9 cellular contexts compared by ENCODE assay signal in genomic region chr1:42784946-42785693, GRCh38. TPM values are rescaled to one million over a fixed set of nuclear protein-coding genes. Genes with fewer than 3 reads are reported as not detected.
DNase-seq lines count a peak whose midpoint lies in the region; ATAC-seq lines count a peak whose summit lies in the region.
"Had no signal": no experiment of that assay in that cellular context is flagged by ENCODE, and none has a peak within 500 bp of the region (broad histone marks: within the 10 kb centered on the region; RNA-seq: fewer than 3 reads in every experiment).

Gene TMEM269 (plus strand): TSS chr1:42784991. CDS start chr1:42789894, 4,903 bp downstream.

- H3K4me1 ChIP-seq in SJCRH30 = no peaks in the 10 kb centered on the region

- peak; percentile 65 for DNase-seq in activated naive CD8-positive, alpha-beta T cell treated with anti-CD3 and anti-CD28 coated beads, Interleukin-2, amount 10 ng/mL, durations not matched to agents 7 days and 5 days
- DNase-seq in immature natural killer cell (peak; percentile 41 to 46 (median 45)), H4 (ENCODE audit: low spot score) (no peak), SKM-1 (lab: John Stamatoyannopoulos, UW; ENCODE audit: unreplicated experiment) (no peak), SJCRH30 (no peak)
- peak; percentile 31 for DNase-seq in stimulated activated CD4-positive, alpha-beta T cell treated with anti-CD3 and anti-CD28 coated beads, Interleukin-4, amount 100 ng/mL, for 24 hours

- H3K9me3 Mint-ChIP-seq in T-helper 1 cell treated with Interleukin-12 subunit alpha and Interleukin-12 subunit beta and Interleukin-4 antibody, amounts not matched to agents 30 μg/mL and 1 μg/mL, for 36 hours = no peaks in the 10 kb centered on the region
- H3K9me3 Mint-ChIP-seq in activated naive CD8-positive, alpha-beta T cell treated with anti-CD3 and anti-CD28 coated beads, Interleukin-2, amount 10 ng/mL, durations not matched to agents 7 days and 5 days = no peaks in the 10 kb centered on the region
- H3K9me3 Mint-ChIP-seq in immature natural killer cell = no peaks in the 10 kb centered on the region

- peak within 1 kb of the TSS; percentile 62 for H3K4me3 Mint-ChIP-seq in T-helper 1 cell treated with Interleukin-12 subunit alpha and Interleukin-12 subunit beta and Interleukin-4 antibody, amounts not matched to agents 30 μg/mL and 1 μg/mL, for 36 hours
- peak within 1 kb of the TSS; percentile 79 for H3K4me3 Mint-ChIP-seq in activated naive CD8-positive, alpha-beta T cell treated with anti-CD3 and anti-CD28 coated beads, Interleukin-2, amount 10 ng/mL, durations not matched to agents 7 days and 5 days
- peak within 1 kb of the TSS; percentile 77 to 89 (median 83) for H3K4me3 Mint-ChIP-seq in immature natural killer cell

- H3K36me3 ChIP-seq in SJCRH30 = peaks cover 6% of the 10 kb centered on the region

- no peaks in the 10 kb centered on the region for H3K9me3 ChIP-seq in SJCRH30 (replicated peaks)

- no peak within 1 kb of the TSS for H3K4me3 ChIP-seq in SJCRH30

- peak within 1 kb of the TSS; percentile 66 for H3K27ac Mint-ChIP-seq in T-helper 1 cell treated with Interleukin-12 subunit alpha and Interleukin-12 subunit beta and Interleukin-4 antibody, amounts not matched to agents 30 μg/mL and 1 μg/mL, for 36 hours
- peak within 1 kb of the TSS; percentile 68 for H3K27ac Mint-ChIP-seq in activated naive CD8-positive, alpha-beta T cell treated with anti-CD3 and anti-CD28 coated beads, Interleukin-2, amount 10 ng/mL, durations not matched to agents 7 days and 5 days
- peak within 1 kb of the TSS; percentile 56 to 79 (median 64) for H3K27ac Mint-ChIP-seq in immature natural killer cell

- H3K27ac ChIP-seq in SJCRH30 = no peak within 1 kb of the TSS

- peak; percentile 88 for ATAC-seq in activated naive CD8-positive, alpha-beta T cell treated with anti-CD3 and anti-CD28 coated beads, Interleukin-2, amount 10 ng/mL, durations not matched to agents 7 days and 5 days (ENCODE audit: low read depth)
- no peak for ATAC-seq in HG03354 (IDR thresholded peaks at IDR 0.05; ENCODE audit: poor library complexity, severe bottlenecking, unreplicated experiment)

- H3K27me3 ChIP-seq in SJCRH30 = no peaks in the 10 kb centered on the region

- peaks cover 14% of the 10 kb centered on the region for H3K36me3 Mint-ChIP-seq in T-helper 1 cell treated with Interleukin-12 subunit alpha and Interleukin-12 subunit beta and Interleukin-4 antibody, amounts not matched to agents 30 μg/mL and 1 μg/mL, for 36 hours (ENCODE audit: low read depth)
- H3K36me3 Mint-ChIP-seq in activated naive CD8-positive, alpha-beta T cell treated with anti-CD3 and anti-CD28 coated beads, Interleukin-2, amount 10 ng/mL, durations not matched to agents 7 days and 5 days = peaks cover 11% of the 10 kb centered on the region
- peaks cover 4 to 9% (median 4%) of the 10 kb centered on the region in 3 donors for H3K36me3 Mint-ChIP-seq in immature natural killer cell

- POLR2A ChIA-PET in activated naive CD8-positive, alpha-beta T cell treated with anti-CD3 and anti-CD28 coated beads, Interleukin-2, amount 10 ng/mL, durations not matched to agents 7 days and 5 days (lab: Charles Lee) = interaction anchor here (0.6 to 1.9 kb wide), 5 partner anchors 17 to 124 kb away, joined by 3 to 11 read pairs (median 3); partner anchors contain the start of genes C1orf50 and P3H1

- H3K27me3 Mint-ChIP-seq in T-helper 1 cell treated with Interleukin-12 subunit alpha and Interleukin-12 subunit beta and Interleukin-4 antibody, amounts not matched to agents 30 μg/mL and 1 μg/mL, for 36 hours (ENCODE audit: low read depth) = no peaks in the 10 kb centered on the region
- H3K27me3 Mint-ChIP-seq in activated naive CD8-positive, alpha-beta T cell treated with anti-CD3 and anti-CD28 coated beads, Interleukin-2, amount 10 ng/mL, durations not matched to agents 7 days and 5 days = no peaks in the 10 kb centered on the region
- H3K27me3 Mint-ChIP-seq in immature natural killer cell (ENCODE audit: low read depth in 3 of 3) = peaks cover 0 to 5% (median 2%) of the 10 kb centered on the region in 3 donors

- peaks cover 11% of the 10 kb centered on the region for H3K4me1 Mint-ChIP-seq in T-helper 1 cell treated with Interleukin-12 subunit alpha and Interleukin-12 subunit beta and Interleukin-4 antibody, amounts not matched to agents 30 μg/mL and 1 μg/mL, for 36 hours (ENCODE audit: low read depth)
- peaks cover 8% of the 10 kb centered on the region for H3K4me1 Mint-ChIP-seq in activated naive CD8-positive, alpha-beta T cell treated with anti-CD3 and anti-CD28 coated beads, Interleukin-2, amount 10 ng/mL, durations not matched to agents 7 days and 5 days
- peaks cover 13 to 21% of the 10 kb centered on the region in 2 donors for H3K4me1 Mint-ChIP-seq in immature natural killer cell

RNA-seq across cellular contexts. Expression of gene TMEM269, which starts in this region (rescaled TPM):
- total RNA-seq in activated naive CD8-positive, alpha-beta T cell treated with anti-CD3 and anti-CD28 coated beads, Interleukin-2, amount 10 ng/mL, durations not matched to agents 7 days and 5 days = under 1 TPM; 0.22 to 0.48 TPM
- polyA plus RNA-seq in immature natural killer cell = under 1 TPM in 1 of 3 donors, not detected in 2; 0.14 TPM
- 0.04 and 0.08 TPM in 2 replicates for total RNA-seq in H4 (2014; rRNA removed; shearing (Covaris generic))
- total RNA-seq in SJCRH30 (2014; rRNA removed; shearing (Covaris generic)) = 0.05 and 0.06 TPM in 2 replicates
- total RNA-seq: HT1080 had no signal

Comparison
In these comparisons a context has a peak if more than half of its experiments do, and no peak if none do; other contexts are left out.
1. Peak in DNase-seq and ATAC-seq in activated naive CD8-positive, alpha-beta T cell treated with anti-CD3 and anti-CD28 coated beads, Interleukin-2, amount 10 ng/mL, durations not matched to agents 7 days and 5 days; RNA of the gene not detected or under 1 TPM.
2. Peak in DNase-seq in immature natural killer cell; RNA of the gene not detected or under 1 TPM.